Comparison of ENCODE assay signal across 15 cellular contexts in the genomic region with DNA sequence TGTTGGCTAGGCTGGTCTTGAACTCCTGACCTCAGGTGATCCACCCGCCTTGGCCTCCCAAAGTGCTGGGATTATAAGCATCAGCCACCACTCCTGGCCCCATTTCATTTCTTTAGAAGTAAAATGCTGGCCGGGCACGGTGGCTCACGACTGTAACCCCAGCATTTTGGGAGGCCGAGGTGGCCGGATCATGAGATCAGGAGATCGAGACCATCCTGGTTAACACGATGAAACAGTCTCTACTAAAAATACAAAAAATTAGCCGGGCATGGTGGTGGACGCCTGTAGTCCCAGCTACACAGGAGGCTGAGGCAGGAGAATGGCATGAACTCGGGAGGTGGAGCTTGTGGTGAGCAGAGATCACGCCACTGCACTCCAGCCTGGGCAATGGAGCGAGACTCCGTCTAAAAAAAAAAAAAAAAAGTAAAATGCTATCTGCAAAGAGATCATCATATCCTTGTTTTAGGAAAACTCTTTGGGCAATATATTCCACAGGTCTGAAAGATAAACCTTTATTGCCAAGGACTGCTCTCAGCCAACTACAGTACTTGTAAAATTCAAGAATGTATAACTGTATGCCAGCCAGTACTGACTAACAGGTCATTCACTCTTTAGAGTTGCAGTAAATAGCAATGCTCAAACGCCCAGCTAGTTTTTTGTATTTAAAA. TPM values are rescaled to one million over a fixed set of nuclear protein-coding genes. Genes with fewer than 3 reads are reported as not detected.
A peak's percentile ranks its signal among the peaks of the same experiment; 100 is the strongest.
DNase-seq lines count a peak whose midpoint lies in the region; ATAC-seq and TF ChIP-seq lines count a peak whose summit lies in the region.
"Had no signal": no experiment of that assay in that cellular context is flagged by ENCODE, and none has a peak within 500 bp of the region (broad histone marks: within the 10 kb centered on the region; RNA-seq: fewer than 3 reads in every experiment).

No MANE protein-coding gene starts in this region.

- no TSS peak for BruUV-seq in Panc1 (replicated peaks; lab: Mats Ljungman, UMichigan)

- peak; percentile 74 for DNase-seq in ELR (ENCODE audit: low read depth)
- no peak for DNase-seq in Panc1 (ENCODE audit: low read depth, low spot score)
- no peak for DNase-seq in esophagus muscularis mucosa (ENCODE audit: extremely low spot score)
- DNase-seq in spleen, result peak; percentile 13
- no peak for DNase-seq in medulla oblongata (ENCODE audit: extremely low spot score)
- DNase-seq in activated CD4-positive, CD25-positive, alpha-beta regulatory T cell (lab: John Stamatoyannopoulos, UW), result no peak
- DNase-seq: activated CD4-positive, alpha-beta memory T cell treated with anti-CD3 and anti-CD28 coated beads, Interleukin-2, amount 10 ng/mL, durations not matched to agents 7 days and 5 days; activated naive CD8-positive, alpha-beta T cell treated with anti-CD3 and anti-CD28 coated beads for 36 hours; activated T-cell treated with anti-CD3 and anti-CD28 coated beads, Interleukin-2, amount 50 U/mL, for 4 hours; cortex of kidney; RPMI8226 had no signal

- H3K27me3 ChIP-seq in Panc1 (ENCODE audit: control insufficient read depth, insufficient read depth, low read length) (no peaks in the 10 kb centered on the region), esophagus muscularis mucosa (peaks cover 0 to 46% (median 2%) of the 10 kb centered on the region in 4 donors), spleen (replicated peaks in 1 of 7) (peaks cover 6 to 99% (median 69%) of the 10 kb centered on the region in 7 donors)

- no peak for ATAC-seq in Panc1
- no peak for ATAC-seq in HG02571 (IDR thresholded peaks at IDR 0.05; ENCODE audit: unreplicated experiment)
- no peak for ATAC-seq in GM21423 (IDR thresholded peaks at IDR 0.05; ENCODE audit: unreplicated experiment)
- ATAC-seq: activated T-cell treated with anti-CD3 and anti-CD28 coated beads, Interleukin-2, amount 50 U/mL, for 4 hours had no signal

- intact Hi-C loops in Panc1 (cut with micrococcal nuclease; ENCODE audit: unreplicated experiment) (no loop called here), esophagus muscularis mucosa (cut with DNase I) (no loop called here), spleen (cut with DNase I; ENCODE audit: low total_unique reads) (no loop called here)

- in situ Hi-C loops in Panc1 (cut with HindIII; ENCODE audit: low pct_unique_long_range_greater_than_20kb, low sequenced_read_pairs), result no loop called here

- WGBS in esophagus muscularis mucosa, result 85% methylated on average over 14 of the region's 15 CpGs
- WGBS in spleen, 5 donors, result 87 to 91% (median 88%) methylated on average over 15 of the region's 15 CpGs

- H3K36me3 ChIP-seq in Panc1 (ENCODE audit: control insufficient read depth, insufficient read depth, low read length) (no peaks in the 10 kb centered on the region; the same call in 1 of the 2 replicates), esophagus muscularis mucosa (no peaks in the 10 kb centered on the region), spleen (no peaks in the 10 kb centered on the region)

- TF ChIP-seq CTCF in Panc1 (IDR thresholded peaks at IDR 0.05) (no peak), esophagus muscularis mucosa (IDR thresholded peaks at IDR 0.05) (no peak), spleen (IDR thresholded peaks at IDR 0.05 in 8 of 11, conservative IDR thresholded peaks at IDR 0.05 in 3 of 11) (no peak)

- peak overlapping the region in 1 of 2 experiments; percentile 82; a peak in 2 of 4 replicates for H3K4me3 ChIP-seq in Panc1 (ENCODE audit: low read depth in 2 of 2, low read length in 2 of 2)
- no peak overlapping the region for H3K4me3 ChIP-seq in esophagus muscularis mucosa
- H3K4me3 ChIP-seq in spleen, result no peak overlapping the region

- H3K27ac ChIP-seq in Panc1 (ENCODE audit: low read length) (peak overlapping the region; percentile 97), esophagus muscularis mucosa (replicated peaks in 1 of 4) (peak overlapping the region; percentile 13 to 95 (median 94)), spleen (no peak overlapping the region)

- POLR2A ChIA-PET in Panc1 (lab: Charles Lee), result interaction anchor here (0.6 to 0.7 kb wide), 2 partner anchors 323 to 336 kb away, joined by 5 to 7 read pairs; no protein-coding TSS in a partner anchor

- no peak for TF ChIP-seq POLR2A in esophagus muscularis mucosa (IDR thresholded peaks at IDR 0.05; ENCODE audit: low read depth)
- no peak for TF ChIP-seq POLR2A in spleen (IDR thresholded peaks at IDR 0.05)

- CTCF ChIA-PET in Panc1 (lab: Charles Lee), result interaction anchor here (0.6 to 1.3 kb wide), 2 partner anchors 47 to 153 kb away, joined by 3 to 4 read pairs; no protein-coding TSS in a partner anchor

- peaks cover 19% of the 10 kb centered on the region for H3K4me1 ChIP-seq in Panc1 (ENCODE audit: control insufficient read depth, insufficient read depth, low read length)
- H3K4me1 ChIP-seq in esophagus muscularis mucosa, result peaks cover 21 to 64% (median 56%) of the 10 kb centered on the region in 4 donors
- peaks cover 6 to 26% (median 22%) of the 10 kb centered on the region in 6 donors for H3K4me1 ChIP-seq in spleen

- no peak for TF ChIP-seq EP300 in esophagus muscularis mucosa (IDR thresholded peaks at IDR 0.05)

- H3K9me3 ChIP-seq in Panc1 (ENCODE audit: control insufficient read depth, insufficient read depth, low read depth, low read length) (no peaks in the 10 kb centered on the region), esophagus muscularis mucosa (no peaks in the 10 kb centered on the region), spleen (no peaks in the 10 kb centered on the region)

RNA-seq across cellular contexts. Expression of gene GJC1, which starts 3.8 kb away (rescaled TPM):
- total RNA-seq in Panc1 (2021; ENCODE audit: unreplicated experiment) (89.4 TPM), esophagus muscularis mucosa (10 to 100 TPM; 26.5 to 61.9 (median 37.4) TPM), spleen (1 to 10 TPM in 4 of 7 donors, under 1 TPM in 3; 0.43 to 1.8 (median 1.1) TPM)
- polyA plus RNA-seq in Panc1 (2012; ENCODE audit: insufficient read length), result 33.6 TPM
- polyA plus RNA-seq in spleen, result under 1 TPM; 0.41 to 0.86 (median 0.80) TPM

RNA-seq across cellular contexts. Expression of gene HIGD1B, which starts 21.4 kb away (rescaled TPM):
- total RNA-seq in Panc1 (2021; ENCODE audit: unreplicated experiment) (not detected), esophagus muscularis mucosa (1 to 10 TPM; 3.3 to 7.4 (median 4.9) TPM), spleen (not detected)
- polyA plus RNA-seq in Panc1 (2012; ENCODE audit: insufficient read length), result not detected
- polyA plus RNA-seq in spleen, result 1 to 10 TPM in 1 of 3 donors, under 1 TPM in 1, not detected in 1; 0.38 to 1.7 TPM
- total RNA-seq: activated CD4-positive, alpha-beta memory T cell treated with anti-CD3 and anti-CD28 coated beads, Interleukin-2, amount 10 ng/mL, durations not matched to agents 7 days and 5 days; activated naive CD8-positive, alpha-beta T cell treated with anti-CD3 and anti-CD28 coated beads for 36 hours; activated T-cell treated with anti-CD3 and anti-CD28 coated beads, Interleukin-2, amount 50 U/mL, for 4 hours; liver; osteocyte had no signal

Comparison
In these comparisons a context has a peak if more than half of its experiments do, and no peak if none do; other contexts are left out.
1. DNase-seq: peak in ELR (single experiment) and spleen (single experiment); none in Panc1 (single experiment), esophagus muscularis mucosa (single experiment), medulla oblongata (single experiment) and activated CD4-positive, CD25-positive, alpha-beta regulatory T cell (0 of 4).
2. H3K27ac ChIP-seq: peak in Panc1 (single experiment) and esophagus muscularis mucosa (4 of 4); none in spleen (0 of 8).
3. RNA of gene GJC1, which starts 3.8 kb away (total RNA-seq): 89.4 TPM in Panc1 (single experiment) and 26.5 to 61.9 TPM in esophagus muscularis mucosa; 0.43 to 1.8 TPM in spleen; every median in the first group is over 4 times any median in the second.